ENCODE assay signal across 21 cellular contexts in genomic region chr2:203692039-203692710, GRCh38. TPM values are rescaled to one million over a fixed set of nuclear protein-coding genes. Genes with fewer than 3 reads are reported as not detected.
DNase-seq lines count a peak whose midpoint lies in the region; ATAC-seq and TF ChIP-seq lines count a peak whose summit lies in the region.
"Had no signal": no experiment of that assay in that cellular context is flagged by ENCODE, and none has a peak within 500 bp of the region (broad histone marks: within the 10 kb centered on the region; RNA-seq: fewer than 3 reads in every experiment).

No MANE protein-coding gene starts in this region.

- H3K9ac ChIP-seq in mesenchymal stem cell (ENCODE audit: low read length), result no peak overlapping the region

- H3K18ac ChIP-seq in mesenchymal stem cell (ENCODE audit: low read depth in 1 of 2, low read length in 2 of 2), result no peak overlapping the region

- ATAC-seq in Right ventricle myocardium superior (ENCODE audit: poor library complexity), result peak; percentile 70
- no peak for ATAC-seq in activated CD4-positive, CD25-positive, alpha-beta regulatory T cell treated with anti-CD3 and anti-CD28 coated beads, Interleukin-2, amount 50 U/mL, for 24 hours
- ATAC-seq: activated CD8-positive, alpha-beta T cell treated with anti-CD3 and anti-CD28 coated beads for 36 hours; activated T-cell treated with anti-CD3 and anti-CD28 coated beads, Interleukin-2, amount 50 U/mL, for 4 hours; pancreas had no signal

- no peak overlapping the region for H2AK5ac ChIP-seq in mesenchymal stem cell (ENCODE audit: low read length, severe bottlenecking)

- no peak overlapping the region for H2BK15ac ChIP-seq in mesenchymal stem cell (ENCODE audit: low read depth, poor library complexity, severe bottlenecking)

- no peak overlapping the region for H3K4me2 ChIP-seq in mesenchymal stem cell (ENCODE audit: low read length, poor library complexity, severe bottlenecking)

- no peak overlapping the region for H3K14ac ChIP-seq in mesenchymal stem cell (ENCODE audit: low read length in 2 of 2)

- H4K91ac ChIP-seq in mesenchymal stem cell (ENCODE audit: low read length), result no peak overlapping the region

- no peak overlapping the region for H2AFZ ChIP-seq in mesenchymal stem cell (ENCODE audit: low read depth, low read length)

- DNase-seq in LHCN-M2 (ENCODE audit: low read depth), result peak; percentile 97
- DNase-seq in Right ventricle myocardium superior, result no peak
- peak; percentile 47 for DNase-seq in mesenchymal stem cell
- DNase-seq in spleen, result no peak
- no peak for DNase-seq in NCI-H1930 (lab: John Stamatoyannopoulos, UW)
- no peak for DNase-seq in GM13976 (ENCODE audit: low spot score)
- no peak for DNase-seq in prostate gland (ENCODE audit: low spot score)
- DNase-seq: activated CD8-positive, alpha-beta T cell treated with anti-CD3 and anti-CD28 coated beads for 36 hours; activated T-cell treated with anti-CD3 and anti-CD28 coated beads, Interleukin-2, amount 50 U/mL, for 4 hours; CD8-positive, alpha-beta memory T cell; DND-41; NCI-H1417 treated with DMSO at 0.1 percent for 48 hours; NCI-H226; NK-92 treated with Interleukin-12 subunit alpha and Interleukin-12 subunit beta, amount 100 ng/mL, for 24 hours; pancreas; stimulated activated naive CD4-positive, alpha-beta T cell had no signal

- H3K27ac ChIP-seq in mesenchymal stem cell (ENCODE audit: low read length, poor library complexity, severe bottlenecking), result no peak overlapping the region
- peak overlapping the region; percentile 17 to 77 (median 69) for H3K27ac ChIP-seq in spleen
- no peak overlapping the region for H3K27ac ChIP-seq in prostate gland
- H3K27ac ChIP-seq: epithelial cell of prostate, pancreas, vagina had no signal

- H3K23ac ChIP-seq in mesenchymal stem cell (ENCODE audit: low read length in 2 of 2), result no peak overlapping the region

- H3K9me3 ChIP-seq in mesenchymal stem cell (ENCODE audit: control insufficient read depth, low read length) (no peaks in the 10 kb centered on the region), spleen (no peaks in the 10 kb centered on the region), prostate gland (no peaks in the 10 kb centered on the region)
- H3K9me3 ChIP-seq: pancreas, vagina had no signal

- no peak overlapping the region for H2BK5ac ChIP-seq in mesenchymal stem cell (ENCODE audit: low read depth, low read length, poor library complexity, severe bottlenecking)

- H4K8ac ChIP-seq in mesenchymal stem cell (ENCODE audit: low read length), result peak overlapping the region; percentile 62

- H2BK12ac ChIP-seq in mesenchymal stem cell (ENCODE audit: low read length in 2 of 2), result no peak overlapping the region

- TF ChIP-seq POLR2A in spleen (IDR thresholded peaks at IDR 0.05) (no peak), prostate gland (IDR thresholded peaks at IDR 0.05) (no peak)

- H2BK120ac ChIP-seq in mesenchymal stem cell (ENCODE audit: low read depth, low read length), result no peak overlapping the region

- in situ Hi-C loops in GM13976 (cut with MboI; ENCODE audit: low sequenced_read_pairs, unreplicated experiment), result no loop called here

- H3K4ac ChIP-seq in mesenchymal stem cell (ENCODE audit: low read depth in 1 of 2, low read length in 2 of 2), result no peak overlapping the region

- no peak overlapping the region for H3K4me3 ChIP-seq in mesenchymal stem cell (ENCODE audit: insufficient read depth in 1 of 2, low read depth in 1 of 2, low read length in 2 of 2)
- no peak overlapping the region for H3K4me3 ChIP-seq in spleen
- no peak overlapping the region for H3K4me3 ChIP-seq in prostate gland
- H3K4me3 ChIP-seq: coronary artery, pancreas, vagina had no signal

- H3K27me3 ChIP-seq in mesenchymal stem cell (ENCODE audit: control insufficient read depth in 1 of 2, insufficient read depth in 1 of 2, low read length in 2 of 2), result no peaks in the 10 kb centered on the region
- H3K27me3 ChIP-seq in spleen (replicated peaks in 1 of 7), result peaks cover 0 to 9% (median 0%) of the 10 kb centered on the region in 7 donors
- no peaks in the 10 kb centered on the region for H3K27me3 ChIP-seq in prostate gland (replicated peaks; ENCODE audit: insufficient read depth)
- H3K27me3 ChIP-seq: pancreas, vagina had no signal

- peak in 1 of 11 experiments; percentile 5 for TF ChIP-seq CTCF in spleen (IDR thresholded peaks at IDR 0.05 in 8 of 11, conservative IDR thresholded peaks at IDR 0.05 in 3 of 11)
- no peak for TF ChIP-seq CTCF in GM13976 (IDR thresholded peaks at IDR 0.05; ENCODE audit: borderline replicate concordance, control extremely low read depth, extremely low read depth, insufficient read depth, missing control alignments)
- no peak for TF ChIP-seq CTCF in prostate gland (IDR thresholded peaks at IDR 0.05)

- 38% methylated on average over 5 of the region's 5 CpGs for WGBS in mesenchymal stem cell
- WGBS in spleen, 5 donors, result 49 to 74% (median 59%) methylated on average over 5 of the region's 5 CpGs
- 80% methylated on average over 5 of the region's 5 CpGs for WGBS in prostate gland

- no peaks in the 10 kb centered on the region for H3K36me3 ChIP-seq in mesenchymal stem cell (ENCODE audit: control insufficient read depth in 1 of 2, insufficient read depth in 2 of 2, low read depth in 1 of 2, low read length in 2 of 2)
- no peaks in the 10 kb centered on the region for H3K36me3 ChIP-seq in spleen
- H3K36me3 ChIP-seq in prostate gland, result no peaks in the 10 kb centered on the region
- H3K36me3 ChIP-seq: pancreas, vagina had no signal

- intact Hi-C loops in Right ventricle myocardium superior (cut with DNase I), result no loop called here
- intact Hi-C loops in spleen (cut with DNase I; ENCODE audit: low total_unique reads), result no loop called here
- intact Hi-C loops in prostate gland (cut with DNase I), result no loop called here

- H3K4me1 ChIP-seq in mesenchymal stem cell (ENCODE audit: control insufficient read depth, insufficient read depth, low read depth, low read length) (peaks cover 5% of the 10 kb centered on the region), spleen (peaks cover 20 to 61% (median 44%) of the 10 kb centered on the region in 6 donors), prostate gland (replicated peaks) (no peaks in the 10 kb centered on the region)
- H3K4me1 ChIP-seq: pancreas, vagina had no signal

- H3K79me1 ChIP-seq in mesenchymal stem cell (replicated peaks; ENCODE audit: low read length, poor library complexity, severe bottlenecking), result no peaks in the 10 kb centered on the region

RNA-seq across cellular contexts. Expression of gene CD28, which starts 14.3 kb away (rescaled TPM):
- total RNA-seq in LHCN-M2 (2014; rRNA removed) (0.52 and 0.64 TPM in 2 replicates), Right ventricle myocardium superior (0.75 TPM), spleen (10 to 100 TPM in 6 of 7 donors, 1 to 10 TPM in 1; 8.5 to 22.4 (median 17.5) TPM), prostate gland (under 1 TPM; 0.05 to 0.51 TPM)
- 0.06 TPM for polyA plus RNA-seq in LHCN-M2 (2012)
- 0.01 TPM for polyA plus RNA-seq in mesenchymal stem cell (2013, experiment 1 of 2)
- polyA plus RNA-seq in mesenchymal stem cell (2013, experiment 2 of 2), result 0.01 TPM
- 1 to 10 TPM; 1.3 to 2.9 (median 2.3) TPM for polyA plus RNA-seq in spleen
- total RNA-seq: HT-29 had no signal

Comparison
In these comparisons a context has a peak if more than half of its experiments do, and no peak if none do; other contexts are left out.
1. DNase-seq: peak in LHCN-M2 (single experiment) and mesenchymal stem cell (single experiment); none in Right ventricle myocardium superior (single experiment), spleen (single experiment), NCI-H1930 (0 of 2), GM13976 (single experiment) and prostate gland (single experiment).
2. H3K27ac ChIP-seq: peak in spleen (8 of 8); none in mesenchymal stem cell (single experiment) and prostate gland (0 of 2).